21 cellular contexts compared by ENCODE assay signal in genomic region chr7:88146611-88147010, GRCh38.
A peak's percentile ranks its signal among the peaks of the same experiment; 100 is the strongest.
DNase-seq lines count a peak whose midpoint lies in the region; ATAC-seq and TF ChIP-seq lines count a peak whose summit lies in the region.
"Had no signal": no experiment of that assay in that cellular context is flagged by ENCODE, and none has a peak within 500 bp of the region (broad histone marks: within the 10 kb centered on the region; RNA-seq: fewer than 3 reads in every experiment).

No MANE protein-coding gene starts in this region.

- intact Hi-C loops in Right ventricle myocardium superior (cut with DNase I) (no loop called here), cardiac septum (cut with DNase I) (no loop called here)

- H3K27me3 Mint-ChIP-seq in glutamatergic neuron (ENCODE audit: unreplicated experiment) = no peaks in the 10 kb centered on the region
- H3K27me3 Mint-ChIP-seq: CD8-positive, alpha-beta memory T cell had no signal

- no peaks in the 10 kb centered on the region for H3K9me3 Mint-ChIP-seq in glutamatergic neuron (ENCODE audit: unreplicated experiment)
- H3K9me3 Mint-ChIP-seq: CD8-positive, alpha-beta memory T cell; GM23338 had no signal

- no peak overlapping the region for H3K27ac Mint-ChIP-seq in glutamatergic neuron (ENCODE audit: unreplicated experiment)
- H3K27ac Mint-ChIP-seq: CD8-positive, alpha-beta memory T cell; GM23338 had no signal

- H3K4me3 Mint-ChIP-seq in glutamatergic neuron (ENCODE audit: unreplicated experiment) = no peak overlapping the region
- H3K4me3 Mint-ChIP-seq: CD8-positive, alpha-beta memory T cell; GM23338 had no signal

- peak; percentile 79 for ATAC-seq in Right ventricle myocardium superior (ENCODE audit: poor library complexity)
- ATAC-seq: GM23338 had no signal

- DNase-seq in Right ventricle myocardium superior (no peak), cardiac septum (ENCODE audit: low spot score) (no peak), globus pallidus (ENCODE audit: low spot score) (peak; percentile 26), middle frontal gyrus (ENCODE audit: extremely low spot score, low spot score) (peak; percentile 8), glutamatergic neuron (no peak), DMS153 (lab: John Stamatoyannopoulos, UW) (no peak)
- DNase-seq in stimulated activated CD4-positive, alpha-beta T cell treated with anti-CD3 and anti-CD28 coated beads, Interleukin-2, amount 100 ng/mL, for 48 hours = no peak
- DNase-seq: AML-193; Calu3; CD8-positive, alpha-beta memory T cell; GDM1; HCEC 1CT; IMR-90; NCI-H1105; NCI-H146; NCI-H2029 treated with DMSO at 0.1 percent for 48 hours; NCI-H226; NCI-H510A treated with DMSO at 0.1 percent for 48 hours; NCI-H774; Peyer's patch had no signal

- H3K36me3 Mint-ChIP-seq in glutamatergic neuron (ENCODE audit: unreplicated experiment) = no peaks in the 10 kb centered on the region

- H3K4me1 Mint-ChIP-seq in glutamatergic neuron (ENCODE audit: low read depth, unreplicated experiment) = no peaks in the 10 kb centered on the region
- H3K4me1 Mint-ChIP-seq: CD8-positive, alpha-beta memory T cell had no signal

- TF ChIP-seq CTCF in glutamatergic neuron (IDR thresholded peaks at IDR 0.05; ENCODE audit: partially characterized antibody, unreplicated experiment) = no peak

Comparison
In these comparisons a context has a peak if more than half of its experiments do, and no peak if none do; other contexts are left out.
1. DNase-seq: peak in globus pallidus (single experiment) and middle frontal gyrus (single experiment); none in Right ventricle myocardium superior (single experiment), cardiac septum (single experiment), stimulated activated CD4-positive, alpha-beta T cell treated with anti-CD3 and anti-CD28 coated beads, Interleukin-2, amount 100 ng/mL, for 48 hours (0 of 2), glutamatergic neuron (single experiment) and DMS153 (single experiment).